1 cellular context compared by ENCODE assay signal in the genomic region with DNA sequence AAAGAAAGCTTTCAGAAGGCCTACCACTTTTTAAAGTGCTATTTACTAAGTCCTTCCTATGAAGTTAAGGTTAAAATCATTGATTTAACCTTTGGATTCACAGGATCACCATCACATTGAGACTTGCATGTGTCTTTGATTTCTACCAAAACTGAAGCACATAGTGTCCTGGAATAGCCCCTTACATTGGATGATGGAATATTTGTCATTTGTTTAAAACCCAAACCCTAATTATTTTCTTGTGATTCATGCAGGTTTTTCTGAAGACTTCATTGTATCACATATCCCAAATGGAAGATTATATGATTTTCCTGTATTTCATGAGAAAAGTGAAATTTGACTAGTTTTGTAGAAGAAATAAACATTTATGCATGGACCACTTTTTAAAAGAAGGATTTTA.
TF ChIP-seq lines count a peak whose summit lies in the region.

No MANE protein-coding gene starts in this region.

TF ChIP-seq in GM23338, 12 proteins besides CTCF, POLR2A, EP300 and RAD21 (continued from another document):
- TF ChIP-seq, protein P1, sequence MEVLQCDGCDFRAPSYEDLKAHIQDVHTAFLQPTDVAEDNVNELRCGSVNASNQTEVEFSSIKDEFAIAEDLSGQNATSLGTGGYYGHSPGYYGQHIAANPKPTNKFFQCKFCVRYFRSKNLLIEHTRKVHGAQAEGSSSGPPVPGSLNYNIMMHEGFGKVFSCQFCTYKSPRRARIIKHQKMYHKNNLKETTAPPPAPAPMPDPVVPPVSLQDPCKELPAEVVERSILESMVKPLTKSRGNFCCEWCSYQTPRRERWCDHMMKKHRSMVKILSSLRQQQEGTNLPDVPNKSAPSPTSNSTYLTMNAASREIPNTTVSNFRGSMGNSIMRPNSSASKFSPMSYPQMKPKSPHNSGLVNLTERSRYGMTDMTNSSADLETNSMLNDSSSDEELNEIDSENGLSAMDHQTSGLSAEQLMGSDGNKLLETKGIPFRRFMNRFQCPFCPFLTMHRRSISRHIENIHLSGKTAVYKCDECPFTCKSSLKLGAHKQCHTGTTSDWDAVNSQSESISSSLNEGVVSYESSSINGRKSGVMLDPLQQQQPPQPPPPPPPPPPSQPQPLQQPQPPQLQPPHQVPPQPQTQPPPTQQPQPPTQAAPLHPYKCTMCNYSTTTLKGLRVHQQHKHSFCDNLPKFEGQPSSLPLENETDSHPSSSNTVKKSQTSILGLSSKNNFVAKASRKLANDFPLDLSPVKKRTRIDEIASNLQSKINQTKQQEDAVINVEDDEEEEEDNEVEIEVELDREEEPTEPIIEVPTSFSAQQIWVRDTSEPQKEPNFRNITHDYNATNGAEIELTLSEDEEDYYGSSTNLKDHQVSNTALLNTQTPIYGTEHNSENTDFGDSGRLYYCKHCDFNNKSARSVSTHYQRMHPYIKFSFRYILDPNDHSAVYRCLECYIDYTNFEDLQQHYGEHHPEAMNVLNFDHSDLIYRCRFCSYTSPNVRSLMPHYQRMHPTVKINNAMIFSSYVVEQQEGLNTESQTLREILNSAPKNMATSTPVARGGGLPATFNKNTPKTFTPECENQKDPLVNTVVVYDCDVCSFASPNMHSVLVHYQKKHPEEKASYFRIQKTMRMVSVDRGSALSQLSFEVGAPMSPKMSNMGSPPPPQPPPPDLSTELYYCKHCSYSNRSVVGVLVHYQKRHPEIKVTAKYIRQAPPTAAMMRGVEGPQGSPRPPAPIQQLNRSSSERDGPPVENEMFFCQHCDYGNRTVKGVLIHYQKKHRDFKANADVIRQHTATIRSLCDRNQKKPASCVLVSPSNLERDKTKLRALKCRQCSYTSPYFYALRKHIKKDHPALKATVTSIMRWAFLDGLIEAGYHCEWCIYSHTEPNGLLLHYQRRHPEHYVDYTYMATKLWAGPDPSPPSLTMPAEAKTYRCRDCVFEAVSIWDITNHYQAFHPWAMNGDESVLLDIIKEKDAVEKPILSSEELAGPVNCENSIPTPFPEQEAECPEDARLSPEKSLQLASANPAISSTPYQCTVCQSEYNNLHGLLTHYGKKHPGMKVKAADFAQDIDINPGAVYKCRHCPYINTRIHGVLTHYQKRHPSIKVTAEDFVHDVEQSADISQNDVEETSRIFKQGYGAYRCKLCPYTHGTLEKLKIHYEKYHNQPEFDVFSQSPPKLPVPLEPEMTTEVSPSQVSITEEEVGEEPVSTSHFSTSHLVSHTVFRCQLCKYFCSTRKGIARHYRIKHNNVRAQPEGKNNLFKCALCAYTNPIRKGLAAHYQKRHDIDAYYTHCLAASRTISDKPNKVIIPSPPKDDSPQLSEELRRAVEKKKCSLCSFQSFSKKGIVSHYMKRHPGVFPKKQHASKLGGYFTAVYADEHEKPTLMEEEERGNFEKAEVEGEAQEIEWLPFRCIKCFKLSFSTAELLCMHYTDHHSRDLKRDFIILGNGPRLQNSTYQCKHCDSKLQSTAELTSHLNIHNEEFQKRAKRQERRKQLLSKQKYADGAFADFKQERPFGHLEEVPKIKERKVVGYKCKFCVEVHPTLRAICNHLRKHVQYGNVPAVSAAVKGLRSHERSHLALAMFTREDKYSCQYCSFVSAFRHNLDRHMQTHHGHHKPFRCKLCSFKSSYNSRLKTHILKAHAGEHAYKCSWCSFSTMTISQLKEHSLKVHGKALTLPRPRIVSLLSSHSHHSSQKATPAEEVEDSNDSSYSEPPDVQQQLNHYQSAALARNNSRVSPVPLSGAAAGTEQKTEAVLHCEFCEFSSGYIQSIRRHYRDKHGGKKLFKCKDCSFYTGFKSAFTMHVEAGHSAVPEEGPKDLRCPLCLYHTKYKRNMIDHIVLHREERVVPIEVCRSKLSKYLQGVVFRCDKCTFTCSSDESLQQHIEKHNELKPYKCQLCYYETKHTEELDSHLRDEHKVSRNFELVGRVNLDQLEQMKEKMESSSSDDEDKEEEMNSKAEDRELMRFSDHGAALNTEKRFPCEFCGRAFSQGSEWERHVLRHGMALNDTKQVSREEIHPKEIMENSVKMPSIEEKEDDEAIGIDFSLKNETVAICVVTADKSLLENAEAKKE (CRISPR knock-in tag; IDR thresholded peaks at IDR 0.05) = no peak
- TF ChIP-seq POLR2AphosphoS5 (IDR thresholded peaks at IDR 0.05; ENCODE audit: low read depth) (no peak), STAT1 (IDR thresholded peaks at IDR 0.05; ENCODE audit: unreplicated experiment) (no peak), EZH2 (IDR thresholded peaks at IDR 0.05; ENCODE audit: low read depth, unreplicated experiment) (no peak)
